Comparison of ENCODE assay signal across 20 cellular contexts in genomic region chr3:32948625-32949445, GRCh38. TPM values are rescaled to one million over a fixed set of nuclear protein-coding genes. Genes with fewer than 3 reads are reported as not detected.
DNase-seq lines count a peak whose midpoint lies in the region; ATAC-seq and TF ChIP-seq lines count a peak whose summit lies in the region.
"Had no signal": no experiment of that assay in that cellular context is flagged by ENCODE, and none has a peak within 500 bp of the region (broad histone marks: within the 10 kb centered on the region; RNA-seq: fewer than 3 reads in every experiment).

No MANE protein-coding gene starts in this region.

- H3K27ac ChIP-seq in vagina: no peak overlapping the region

- H3K4me3 ChIP-seq in vagina: no peak overlapping the region

- intact Hi-C loops in activated T-helper 2 cell treated with anti-CD3 and anti-CD28 coated beads, Interferon-gamma antibody, Interleukin-2, Interleukin-4, amounts not matched to agents 10 μg/mL and 5 μg/mL and 100 μg/mL, durations not matched to agents 14 hours and 24 hours and 36 hours (cut with micrococcal nuclease): loop anchor here (5.0 kb wide), 1 partner anchor 183 kb away; no protein-coding TSS in a partner anchor
- intact Hi-C loops in vagina (cut with DNase I): no loop called here

- CTCF ChIA-PET in GM10248 (lab: Yijun Ruan, JAX): interaction anchor here (0.7 to 5.4 kb wide), 25 partner anchors 8 to 838 kb away, joined by 3 to 137 read pairs (median 4); no protein-coding TSS in a partner anchor

- peaks cover 11 to 16% of the 10 kb centered on the region in 2 donors for H3K36me3 Mint-ChIP-seq in activated T-cell treated with anti-CD3 and anti-CD28 coated beads, Interleukin-2, amount 50 U/mL, for 72 hours (ENCODE audit: insufficient read depth in 2 of 2)
- peaks cover 26% of the 10 kb centered on the region for H3K36me3 Mint-ChIP-seq in activated T-helper 2 cell treated with anti-CD3 and anti-CD28 coated beads, Interferon-gamma antibody, Interleukin-2, Interleukin-4, amounts not matched to agents 10 μg/mL and 5 μg/mL and 100 μg/mL, durations not matched to agents 14 hours and 24 hours and 36 hours (ENCODE audit: low read depth)

- no peaks in the 10 kb centered on the region for H3K4me1 ChIP-seq in vagina

- no peak for DNase-seq in activated T-cell treated with anti-CD3 and anti-CD28 coated beads, Interleukin-2, amount 50 U/mL, for 72 hours
- DNase-seq in activated T-cell treated with anti-CD3 and anti-CD28 coated beads, Interleukin-2, amount 50 U/mL, for 48 hours: no peak
- DNase-seq in NCI-H2029 (lab: John Stamatoyannopoulos, UW) (peak; percentile 86), vagina (ENCODE audit: extremely low spot score in 2 of 2) (peak; percentile 12 to 54), GM10248 (ENCODE audit: extremely low spot score) (no peak)
- DNase-seq in activated T-helper 2 cell treated with anti-CD3 and anti-CD28 coated beads, Interferon-gamma antibody, Interleukin-2, Interleukin-4, amounts not matched to agents 10 μg/mL and 5 μg/mL and 100 μg/mL, durations not matched to agents 14 hours and 24 hours and 36 hours (ENCODE audit: low spot score): no peak
- DNase-seq: Calu3; CD4-positive, alpha-beta T cell; GDM1; Kasumi-1; MM.1S; NCI-H1930; NCI-H2171 treated with DMSO at 0.1 percent for 48 hours; SHP77; T-helper 1 cell had no signal

- no peaks in the 10 kb centered on the region for H3K27me3 ChIP-seq in vagina

- H3K36me3 ChIP-seq in vagina: no peaks in the 10 kb centered on the region

- no peak overlapping the region for H3K4me3 Mint-ChIP-seq in activated T-cell treated with anti-CD3 and anti-CD28 coated beads, Interleukin-2, amount 50 U/mL, for 72 hours
- no peak overlapping the region for H3K4me3 Mint-ChIP-seq in activated T-helper 2 cell treated with anti-CD3 and anti-CD28 coated beads, Interferon-gamma antibody, Interleukin-2, Interleukin-4, amounts not matched to agents 10 μg/mL and 5 μg/mL and 100 μg/mL, durations not matched to agents 14 hours and 24 hours and 36 hours (ENCODE audit: low read depth)
- H3K4me3 Mint-ChIP-seq: B cell; CD4-positive, alpha-beta T cell; IgD-negative memory B cell had no signal

- H3K27ac Mint-ChIP-seq in activated T-cell treated with anti-CD3 and anti-CD28 coated beads, Interleukin-2, amount 50 U/mL, for 72 hours: peak overlapping the region; percentile 65
- peak overlapping the region; percentile 50 for H3K27ac Mint-ChIP-seq in activated T-helper 2 cell treated with anti-CD3 and anti-CD28 coated beads, Interferon-gamma antibody, Interleukin-2, Interleukin-4, amounts not matched to agents 10 μg/mL and 5 μg/mL and 100 μg/mL, durations not matched to agents 14 hours and 24 hours and 36 hours
- H3K27ac Mint-ChIP-seq: B cell; CD4-positive, alpha-beta T cell had no signal

- POLR2A ChIA-PET in GM10248 (lab: Yijun Ruan, JAX): no interaction called here

- TF ChIP-seq CTCF in vagina (IDR thresholded peaks at IDR 0.05) (no peak), GM10248 (IDR thresholded peaks at IDR 0.05; ENCODE audit: control extremely low read depth, extremely low read depth, low read depth, missing control alignments) (no peak)

- no peaks in the 10 kb centered on the region for H3K9me3 ChIP-seq in vagina

- ATAC-seq in activated T-cell treated with anti-CD3 and anti-CD28 coated beads, Interleukin-2, amount 50 U/mL, for 72 hours (replicated peaks in 1 of 2): no peak
- ATAC-seq in HG03139 (IDR thresholded peaks at IDR 0.05; ENCODE audit: unreplicated experiment): no peak

- TF ChIP-seq POLR2A in vagina (IDR thresholded peaks at IDR 0.05): no peak

- H3K27me3 Mint-ChIP-seq in activated T-cell treated with anti-CD3 and anti-CD28 coated beads, Interleukin-2, amount 50 U/mL, for 72 hours (ENCODE audit: low read depth): peaks cover 2% of the 10 kb centered on the region
- H3K27me3 Mint-ChIP-seq in activated T-helper 2 cell treated with anti-CD3 and anti-CD28 coated beads, Interferon-gamma antibody, Interleukin-2, Interleukin-4, amounts not matched to agents 10 μg/mL and 5 μg/mL and 100 μg/mL, durations not matched to agents 14 hours and 24 hours and 36 hours (ENCODE audit: low read depth): no peaks in the 10 kb centered on the region
- H3K27me3 Mint-ChIP-seq: B cell; CD4-positive, alpha-beta T cell; IgD-negative memory B cell had no signal

- no peaks in the 10 kb centered on the region for H3K9me3 Mint-ChIP-seq in activated T-cell treated with anti-CD3 and anti-CD28 coated beads, Interleukin-2, amount 50 U/mL, for 72 hours
- H3K9me3 Mint-ChIP-seq in activated T-helper 2 cell treated with anti-CD3 and anti-CD28 coated beads, Interferon-gamma antibody, Interleukin-2, Interleukin-4, amounts not matched to agents 10 μg/mL and 5 μg/mL and 100 μg/mL, durations not matched to agents 14 hours and 24 hours and 36 hours: no peaks in the 10 kb centered on the region
- H3K9me3 Mint-ChIP-seq: CD4-positive, alpha-beta T cell; IgD-negative memory B cell had no signal

- H3K4me1 Mint-ChIP-seq in activated T-cell treated with anti-CD3 and anti-CD28 coated beads, Interleukin-2, amount 50 U/mL, for 72 hours (ENCODE audit: low read depth): peaks cover 60% of the 10 kb centered on the region
- H3K4me1 Mint-ChIP-seq in activated T-helper 2 cell treated with anti-CD3 and anti-CD28 coated beads, Interferon-gamma antibody, Interleukin-2, Interleukin-4, amounts not matched to agents 10 μg/mL and 5 μg/mL and 100 μg/mL, durations not matched to agents 14 hours and 24 hours and 36 hours (ENCODE audit: low read depth): peaks cover 46% of the 10 kb centered on the region

RNA-seq across cellular contexts. Expression of gene CCR4, which starts 2.6 kb away (rescaled TPM):
- total RNA-seq in activated T-cell treated with anti-CD3 and anti-CD28 coated beads, Interleukin-2, amount 50 U/mL, for 72 hours: 100 to 1,000 TPM in 1 of 2 donors, 10 to 100 TPM in 1; 56.3 to 112 TPM
- 237 and 241 TPM in 2 replicates for total RNA-seq in activated T-helper 2 cell treated with anti-CD3 and anti-CD28 coated beads, Interferon-gamma antibody, Interleukin-2, Interleukin-4, amounts not matched to agents 10 μg/mL and 5 μg/mL and 100 μg/mL, durations not matched to agents 14 hours and 24 hours and 36 hours
- total RNA-seq in vagina: 0.49 TPM
- total RNA-seq: Calu3, HT1080, NCI-H460 had no signal

Comparison
In these comparisons a context has a peak if more than half of its experiments do, and no peak if none do; other contexts are left out.
1. DNase-seq: peak in NCI-H2029 (single experiment) and vagina (2 of 2); none in activated T-cell treated with anti-CD3 and anti-CD28 coated beads, Interleukin-2, amount 50 U/mL, for 72 hours (0 of 2), activated T-cell treated with anti-CD3 and anti-CD28 coated beads, Interleukin-2, amount 50 U/mL, for 48 hours (0 of 2), activated T-helper 2 cell treated with anti-CD3 and anti-CD28 coated beads, Interferon-gamma antibody, Interleukin-2, Interleukin-4, amounts not matched to agents 10 μg/mL and 5 μg/mL and 100 μg/mL, durations not matched to agents 14 hours and 24 hours and 36 hours (single experiment) and GM10248 (single experiment).
2. RNA of gene CCR4, which starts 2.6 kb away (total RNA-seq): 237 to 241 TPM in activated T-helper 2 cell treated with anti-CD3 and anti-CD28 coated beads, Interferon-gamma antibody, Interleukin-2, Interleukin-4, amounts not matched to agents 10 μg/mL and 5 μg/mL and 100 μg/mL, durations not matched to agents 14 hours and 24 hours and 36 hours and 56.3 to 112 TPM in activated T-cell treated with anti-CD3 and anti-CD28 coated beads, Interleukin-2, amount 50 U/mL, for 72 hours; 0.49 TPM in vagina (single experiment); every median in the first group is over 10 times any median in the second.